Comparison of ENCODE assay signal across 30 cellular contexts in genomic region chr4:112648263-112649054, GRCh38. TPM values are rescaled to one million over a fixed set of nuclear protein-coding genes. Genes with fewer than 3 reads are reported as not detected.
DNase-seq lines count a peak whose midpoint lies in the region; ATAC-seq and TF ChIP-seq lines count a peak whose summit lies in the region.
"Had no signal": no experiment of that assay in that cellular context is flagged by ENCODE, and none has a peak within 500 bp of the region (broad histone marks: within the 10 kb centered on the region; RNA-seq: fewer than 3 reads in every experiment).

No MANE protein-coding gene starts in this region.

- peak overlapping the region; percentile 100; the same call in 1 of the 2 replicates for H3K4me3 ChIP-seq in iPS DF 6.9 (ENCODE audit: low read length)
- no peak overlapping the region for H3K4me3 ChIP-seq in osteoblast (ENCODE audit: insufficient read depth, low read length)
- H3K4me3 ChIP-seq: dorsolateral prefrontal cortex, GM12878, MG63, pancreas, right lobe of liver, SJCRH30, stomach, transverse colon had no signal

- H3K27ac ChIP-seq in iPS DF 6.9 (ENCODE audit: low read length) (peak overlapping the region; percentile 99), osteoblast (ENCODE audit: low read depth, low read length) (peak overlapping the region; percentile 19)
- H3K27ac ChIP-seq: dorsolateral prefrontal cortex, epithelial cell of prostate, pancreas, right lobe of liver, SJCRH30, stomach, transverse colon, VCaP had no signal

- H3K27ac Mint-ChIP-seq in activated T-cell treated with anti-CD3 and anti-CD28 coated beads, Interleukin-2, amount 50 U/mL, for 72 hours: peak overlapping the region; percentile 42
- H3K27ac Mint-ChIP-seq in WTC11: peak overlapping the region; percentile 93
- H3K27ac Mint-ChIP-seq in activated naive CD8-positive, alpha-beta T cell treated with anti-CD3 and anti-CD28 coated beads for 36 hours: no peak overlapping the region
- H3K27ac Mint-ChIP-seq: naive thymus-derived CD4-positive, alpha-beta T cell; T-helper 1 cell treated with Interleukin-12 subunit alpha and Interleukin-12 subunit beta and Interleukin-4 antibody, amounts not matched to agents 30 μg/mL and 1 μg/mL, for 36 hours had no signal

- H3K9me3 ChIP-seq in iPS DF 6.9 (ENCODE audit: control insufficient read depth, insufficient read depth, low read length) (no peaks in the 10 kb centered on the region), osteoblast (ENCODE audit: low read depth, low read length) (no peaks in the 10 kb centered on the region)
- H3K9me3 ChIP-seq: MG63, pancreas, right lobe of liver, SJCRH30, stomach, transverse colon had no signal

- H3K4me3 Mint-ChIP-seq in activated T-cell treated with anti-CD3 and anti-CD28 coated beads, Interleukin-2, amount 50 U/mL, for 72 hours: no peak overlapping the region
- peak overlapping the region; percentile 94 for H3K4me3 Mint-ChIP-seq in WTC11
- no peak overlapping the region for H3K4me3 Mint-ChIP-seq in activated naive CD8-positive, alpha-beta T cell treated with anti-CD3 and anti-CD28 coated beads for 36 hours
- H3K4me3 Mint-ChIP-seq: naive thymus-derived CD4-positive, alpha-beta T cell; T-helper 1 cell treated with Interleukin-12 subunit alpha and Interleukin-12 subunit beta and Interleukin-4 antibody, amounts not matched to agents 30 μg/mL and 1 μg/mL, for 36 hours had no signal

- H3K36me3 ChIP-seq in iPS DF 6.9 (ENCODE audit: control insufficient read depth, insufficient read depth, low read length) (peaks cover 13% of the 10 kb centered on the region; the same call in 1 of the 2 replicates), osteoblast (ENCODE audit: insufficient read depth, low read length) (peaks cover 55% of the 10 kb centered on the region)

- no peak for ATAC-seq in activated T-cell treated with anti-CD3 and anti-CD28 coated beads, Interleukin-2, amount 50 U/mL, for 72 hours (replicated peaks in 1 of 2)
- peak; percentile 33 for ATAC-seq in WTC11
- no peak for ATAC-seq in GM21447 (IDR thresholded peaks at IDR 0.05; ENCODE audit: unreplicated experiment)
- ATAC-seq: GM12878; naive thymus-derived CD4-positive, alpha-beta T cell; Panc1; pancreas; right lobe of liver had no signal

- no peaks in the 10 kb centered on the region for H4K20me1 ChIP-seq in osteoblast (ENCODE audit: insufficient read depth, low read length)

- no peaks in the 10 kb centered on the region for H3K79me2 ChIP-seq in osteoblast (ENCODE audit: insufficient read depth, low read length)

- H3K27me3 ChIP-seq in iPS DF 6.9 (ENCODE audit: control insufficient read depth, insufficient read depth, low read length): no peaks in the 10 kb centered on the region
- H3K27me3 ChIP-seq in osteoblast (ENCODE audit: insufficient read depth, low read length): no peaks in the 10 kb centered on the region
- H3K27me3 ChIP-seq: dorsolateral prefrontal cortex, MG63, pancreas, right lobe of liver, SJCRH30, stomach, transverse colon had no signal

- peaks cover 4 to 10% of the 10 kb centered on the region in 2 donors for H3K36me3 Mint-ChIP-seq in activated T-cell treated with anti-CD3 and anti-CD28 coated beads, Interleukin-2, amount 50 U/mL, for 72 hours (ENCODE audit: insufficient read depth in 2 of 2)
- peaks cover 36% of the 10 kb centered on the region for H3K36me3 Mint-ChIP-seq in WTC11
- H3K36me3 Mint-ChIP-seq in activated naive CD8-positive, alpha-beta T cell treated with anti-CD3 and anti-CD28 coated beads for 36 hours: peaks cover 8% of the 10 kb centered on the region

- peaks cover 3% of the 10 kb centered on the region for H3K4me1 Mint-ChIP-seq in activated T-cell treated with anti-CD3 and anti-CD28 coated beads, Interleukin-2, amount 50 U/mL, for 72 hours (ENCODE audit: low read depth)
- H3K4me1 Mint-ChIP-seq in WTC11: peaks cover 41% of the 10 kb centered on the region
- peaks cover 1% of the 10 kb centered on the region for H3K4me1 Mint-ChIP-seq in activated naive CD8-positive, alpha-beta T cell treated with anti-CD3 and anti-CD28 coated beads for 36 hours

- no peaks in the 10 kb centered on the region for H3K9me3 Mint-ChIP-seq in activated T-cell treated with anti-CD3 and anti-CD28 coated beads, Interleukin-2, amount 50 U/mL, for 72 hours
- no peaks in the 10 kb centered on the region for H3K9me3 Mint-ChIP-seq in WTC11
- H3K9me3 Mint-ChIP-seq in activated naive CD8-positive, alpha-beta T cell treated with anti-CD3 and anti-CD28 coated beads for 36 hours: no peaks in the 10 kb centered on the region
- H3K9me3 Mint-ChIP-seq: naive thymus-derived CD4-positive, alpha-beta T cell; T-helper 1 cell treated with Interleukin-12 subunit alpha and Interleukin-12 subunit beta and Interleukin-4 antibody, amounts not matched to agents 30 μg/mL and 1 μg/mL, for 36 hours had no signal

- CTCF ChIA-PET in WTC11 (lab: Charles Lee): interaction anchor here (0.9 to 9.1 kb wide), 4 partner anchors 103 to 117 kb away, joined by 4 to 116 read pairs (median 5); no protein-coding TSS in a partner anchor

- H3K4me1 ChIP-seq in iPS DF 6.9 (ENCODE audit: control insufficient read depth, insufficient read depth, low read length): no peaks in the 10 kb centered on the region
- H3K4me1 ChIP-seq in osteoblast (ENCODE audit: insufficient read depth, low read length): peaks cover 6% of the 10 kb centered on the region
- H3K4me1 ChIP-seq: pancreas, right lobe of liver, SJCRH30, stomach, transverse colon had no signal

- POLR2A ChIA-PET in WTC11 (lab: Charles Lee): interaction anchor here (0.5 to 5.6 kb wide), 11 partner anchors 9 to 412 kb away, joined by 3 to 50 read pairs (median 4); no protein-coding TSS in a partner anchor

- WGBS in iPS DF 6.9 (ENCODE audit: insufficient coverage, insufficient read length): no CpG with 5 or more reads among the region's 3 CpGs

- no peaks in the 10 kb centered on the region for H3K27me3 Mint-ChIP-seq in activated T-cell treated with anti-CD3 and anti-CD28 coated beads, Interleukin-2, amount 50 U/mL, for 72 hours (ENCODE audit: low read depth)
- H3K27me3 Mint-ChIP-seq in WTC11 (ENCODE audit: low read depth): peaks cover 7% of the 10 kb centered on the region
- H3K27me3 Mint-ChIP-seq in activated naive CD8-positive, alpha-beta T cell treated with anti-CD3 and anti-CD28 coated beads for 36 hours: no peaks in the 10 kb centered on the region
- H3K27me3 Mint-ChIP-seq: naive thymus-derived CD4-positive, alpha-beta T cell had no signal

- H3K4me2 ChIP-seq in osteoblast (ENCODE audit: insufficient read depth, low read length): no peak overlapping the region

- TF ChIP-seq CTCF in WTC11 (IDR thresholded peaks at IDR 0.05): no peak
- no peak for TF ChIP-seq CTCF in osteoblast (IDR thresholded peaks at IDR 0.05; ENCODE audit: extremely low read depth, low read depth, low read length)

- H2AFZ ChIP-seq in osteoblast (ENCODE audit: low read length): no peak overlapping the region

- DNase-seq in activated T-cell treated with anti-CD3 and anti-CD28 coated beads, Interleukin-2, amount 50 U/mL, for 72 hours: no peak
- no peak for DNase-seq in activated T-cell treated with anti-CD3 and anti-CD28 coated beads, Interleukin-2, amount 50 U/mL, for 1 hour
- DNase-seq in WTC11 (ENCODE audit: low spot score) (peak; percentile 51), iPS DF 6.9 (ENCODE audit: low read depth, low spot score) (peak; percentile 71), osteoblast (ENCODE audit: insufficient read length, low spot score, missing footprints) (peak; percentile 32), H4 (ENCODE audit: low spot score) (no peak)
- no peak for DNase-seq in activated naive CD8-positive, alpha-beta T cell treated with anti-CD3 and anti-CD28 coated beads for 36 hours
- DNase-seq: 8988T; activated CD8-positive, alpha-beta memory T cell treated with anti-CD3 and anti-CD28 coated beads, Interleukin-2, amount 50 U/mL, for 4 hours; activated gamma-delta T cell; DMS53; dorsolateral prefrontal cortex; foreskin fibroblast; MG63; naive thymus-derived CD4-positive, alpha-beta T cell; NCI-H1417 treated with DMSO at 0.1 percent for 48 hours; NCI-H510A treated with DMSO at 0.1 percent for 48 hours; NK-92 treated with Interleukin-12 subunit alpha and Interleukin-12 subunit beta, amount 100 ng/mL, for 24 hours; pancreas; right lobe of liver; SJCRH30; stimulated activated CD4-positive, alpha-beta T cell treated with anti-CD3 and anti-CD28 coated beads, Interleukin-15, amount 100 ng/mL, for 24 hours; stomach; transverse colon had no signal

TF ChIP-seq in WTC11, 78 proteins besides CTCF, POLR2A, EP300 and RAD21 (continues in another document):
- no peak for TF ChIP-seq MYBL2 (CRISPR knock-in tag; IDR thresholded peaks at IDR 0.05)
- no peak for TF ChIP-seq MXD4 (CRISPR knock-in tag; IDR thresholded peaks at IDR 0.05; ENCODE audit: borderline replicate concordance)
- no peak for TF ChIP-seq ZSCAN18 (CRISPR knock-in tag; IDR thresholded peaks at IDR 0.05)
- no peak for TF ChIP-seq GTF2I (CRISPR knock-in tag; conservative IDR thresholded peaks at IDR 0.05)

RNA-seq across cellular contexts. Expression of gene LARP7, which starts 11.5 kb away (rescaled TPM):
- total RNA-seq in activated T-cell treated with anti-CD3 and anti-CD28 coated beads, Interleukin-2, amount 50 U/mL, for 72 hours: 10 to 100 TPM; 45.7 to 49.1 TPM
- 37.5 to 46.2 TPM (median 42.3 TPM) in 3 replicates for total RNA-seq in WTC11 (2021)
- total RNA-seq in osteoblast: 29.2 and 32.2 TPM in 2 replicates
- total RNA-seq in H4 (2014; rRNA removed; shearing (Covaris generic)): 22.9 and 24.1 TPM in 2 replicates
- total RNA-seq in activated naive CD8-positive, alpha-beta T cell treated with anti-CD3 and anti-CD28 coated beads for 36 hours: 10 to 100 TPM; 48.1 to 54.5 TPM

RNA-seq across cellular contexts. Expression of gene ZGRF1, which starts 11.8 kb away (rescaled TPM):
- 10 to 100 TPM; 52.5 to 58.1 TPM for total RNA-seq in activated T-cell treated with anti-CD3 and anti-CD28 coated beads, Interleukin-2, amount 50 U/mL, for 72 hours
- total RNA-seq in WTC11 (2021) (46.6 to 56.2 TPM (median 47.1 TPM) in 3 replicates), osteoblast (5.8 and 7.1 TPM in 2 replicates)
- 7.1 and 10.4 TPM in 2 replicates for total RNA-seq in H4 (2014; rRNA removed; shearing (Covaris generic))
- total RNA-seq in activated naive CD8-positive, alpha-beta T cell treated with anti-CD3 and anti-CD28 coated beads for 36 hours: 10 to 100 TPM; 34.4 to 37.3 TPM

Comparison
In these comparisons a context has a peak if more than half of its experiments do, and no peak if none do; other contexts are left out.
1. DNase-seq: peak in WTC11 (single experiment), iPS DF 6.9 (single experiment) and osteoblast (single experiment); none in activated T-cell treated with anti-CD3 and anti-CD28 coated beads, Interleukin-2, amount 50 U/mL, for 72 hours (0 of 2), activated T-cell treated with anti-CD3 and anti-CD28 coated beads, Interleukin-2, amount 50 U/mL, for 1 hour (single experiment), H4 (single experiment) and activated naive CD8-positive, alpha-beta T cell treated with anti-CD3 and anti-CD28 coated beads for 36 hours (single experiment).